Comparison of ENCODE assay signal across 20 cellular contexts in genomic region chr9:98181746-98182068, GRCh38.
"Had no signal": no experiment of that assay in that cellular context is flagged by ENCODE, and none has a peak within 500 bp of the region (broad histone marks: within the 10 kb centered on the region; RNA-seq: fewer than 3 reads in every experiment).

No MANE protein-coding gene starts in this region.

- H3K36me3 ChIP-seq: ascending aorta, gastrocnemius medialis, heart left ventricle, left ventricle myocardium inferior, sigmoid colon, thyroid gland had no signal

- H3K4me3 ChIP-seq: ascending aorta, gastrocnemius medialis, heart left ventricle, left ventricle myocardium inferior, sigmoid colon, thyroid gland had no signal

- ATAC-seq: activated CD8-positive, alpha-beta T cell treated with anti-CD3 and anti-CD28 coated beads for 36 hours; activated T-cell treated with anti-CD3 and anti-CD28 coated beads, Interleukin-2, amount 50 U/mL, for 4 hours; esophagus mucosa; gastrocnemius medialis; heart left ventricle; naive thymus-derived CD8-positive, alpha-beta T cell; stimulated activated naive B cell treated with anti-CD40 and anti-IgM and Interleukin-4, amounts not matched to agents 10 μg/mL and 1 μg/mL and 100 μg/mL, for 72 hours had no signal

- H3K9me3 ChIP-seq: ascending aorta, gastrocnemius medialis, heart left ventricle, left ventricle myocardium inferior, sigmoid colon, thyroid gland had no signal

- H3K4me1 ChIP-seq: ascending aorta, gastrocnemius medialis, left ventricle myocardium inferior, sigmoid colon, thyroid gland had no signal

- H3K4me3 Mint-ChIP-seq: activated CD4-positive, alpha-beta T cell treated with anti-CD3 and anti-CD28 coated beads, Interleukin-2, amount 10 ng/mL, durations not matched to agents 24 days and 14 days; activated CD8-positive, alpha-beta T cell treated with anti-CD3 and anti-CD28 coated beads for 36 hours; activated naive CD4-positive, alpha-beta T cell treated with anti-CD3 and anti-CD28 coated beads, Interleukin-2, amount 10 ng/mL, durations not matched to agents 7 days and 5 days; activated T-cell treated with anti-CD3 and anti-CD28 coated beads, Interleukin-2, amount 50 U/mL, for 4 hours; memory B cell; naive thymus-derived CD8-positive, alpha-beta T cell; stimulated activated naive B cell treated with anti-CD40 and anti-IgM and Interleukin-4, amounts not matched to agents 10 μg/mL and 1 μg/mL and 100 μg/mL, for 72 hours had no signal

- H3K4me1 Mint-ChIP-seq: activated CD4-positive, alpha-beta T cell treated with anti-CD3 and anti-CD28 coated beads, Interleukin-2, amount 10 ng/mL, durations not matched to agents 24 days and 14 days; stimulated activated naive B cell treated with anti-CD40 and anti-IgM and Interleukin-4, amounts not matched to agents 10 μg/mL and 1 μg/mL and 100 μg/mL, for 72 hours had no signal

- H3K27me3 Mint-ChIP-seq: activated CD4-positive, alpha-beta T cell treated with anti-CD3 and anti-CD28 coated beads, Interleukin-2, amount 10 ng/mL, durations not matched to agents 24 days and 14 days; activated CD8-positive, alpha-beta T cell treated with anti-CD3 and anti-CD28 coated beads for 36 hours; activated naive CD4-positive, alpha-beta T cell treated with anti-CD3 and anti-CD28 coated beads, Interleukin-2, amount 10 ng/mL, durations not matched to agents 7 days and 5 days; memory B cell; naive thymus-derived CD8-positive, alpha-beta T cell; stimulated activated naive B cell treated with anti-CD40 and anti-IgM and Interleukin-4, amounts not matched to agents 10 μg/mL and 1 μg/mL and 100 μg/mL, for 72 hours had no signal

- H3K27ac Mint-ChIP-seq: activated CD4-positive, alpha-beta T cell treated with anti-CD3 and anti-CD28 coated beads, Interleukin-2, amount 10 ng/mL, durations not matched to agents 24 days and 14 days; activated CD8-positive, alpha-beta T cell treated with anti-CD3 and anti-CD28 coated beads for 36 hours; activated naive CD4-positive, alpha-beta T cell treated with anti-CD3 and anti-CD28 coated beads, Interleukin-2, amount 10 ng/mL, durations not matched to agents 7 days and 5 days; memory B cell; stimulated activated naive B cell treated with anti-CD40 and anti-IgM and Interleukin-4, amounts not matched to agents 10 μg/mL and 1 μg/mL and 100 μg/mL, for 72 hours had no signal

- DNase-seq: activated CD4-positive, alpha-beta T cell treated with anti-CD3 and anti-CD28 coated beads, Interleukin-2, amount 10 ng/mL, durations not matched to agents 24 days and 14 days; activated CD8-positive, alpha-beta memory T cell treated with anti-CD3 and anti-CD28 coated beads, Interleukin-2, amount 50 U/mL, for 4 hours; activated CD8-positive, alpha-beta T cell treated with anti-CD3 and anti-CD28 coated beads for 36 hours; activated effector memory CD4-positive, alpha-beta T cell treated with Interleukin-2 at 50 U/mL for 16 hours; activated naive CD4-positive, alpha-beta T cell treated with anti-CD3 and anti-CD28 coated beads, Interleukin-2, amount 10 ng/mL, durations not matched to agents 7 days and 5 days; activated T-cell treated with anti-CD3 and anti-CD28 coated beads, Interleukin-2, amount 50 U/mL, for 4 hours; cerebellar nuclear complex; effector CD4-positive, alpha-beta T cell; gastrocnemius medialis; heart left ventricle; left ventricle myocardium inferior; naive thymus-derived CD8-positive, alpha-beta T cell; sigmoid colon; stimulated activated naive B cell treated with anti-CD40 and anti-IgM and Interleukin-4, amounts not matched to agents 10 μg/mL and 1 μg/mL and 100 μg/mL, for 72 hours; T-helper 1 cell; T1000; thyroid gland had no signal

- H3K9me3 Mint-ChIP-seq: activated CD4-positive, alpha-beta T cell treated with anti-CD3 and anti-CD28 coated beads, Interleukin-2, amount 10 ng/mL, durations not matched to agents 24 days and 14 days; activated CD8-positive, alpha-beta T cell treated with anti-CD3 and anti-CD28 coated beads for 36 hours; activated naive CD4-positive, alpha-beta T cell treated with anti-CD3 and anti-CD28 coated beads, Interleukin-2, amount 10 ng/mL, durations not matched to agents 7 days and 5 days; activated T-cell treated with anti-CD3 and anti-CD28 coated beads, Interleukin-2, amount 50 U/mL, for 4 hours; memory B cell; naive thymus-derived CD8-positive, alpha-beta T cell; stimulated activated naive B cell treated with anti-CD40 and anti-IgM and Interleukin-4, amounts not matched to agents 10 μg/mL and 1 μg/mL and 100 μg/mL, for 72 hours had no signal

- H3K36me3 Mint-ChIP-seq: activated naive CD4-positive, alpha-beta T cell treated with anti-CD3 and anti-CD28 coated beads, Interleukin-2, amount 10 ng/mL, durations not matched to agents 7 days and 5 days; memory B cell; stimulated activated naive B cell treated with anti-CD40 and anti-IgM and Interleukin-4, amounts not matched to agents 10 μg/mL and 1 μg/mL and 100 μg/mL, for 72 hours had no signal

- H3K27ac ChIP-seq: ascending aorta, gastrocnemius medialis, heart left ventricle, left ventricle myocardium inferior, sigmoid colon, thyroid gland had no signal
